ENCODE assay signal across 34 cellular contexts in the genomic region with DNA sequence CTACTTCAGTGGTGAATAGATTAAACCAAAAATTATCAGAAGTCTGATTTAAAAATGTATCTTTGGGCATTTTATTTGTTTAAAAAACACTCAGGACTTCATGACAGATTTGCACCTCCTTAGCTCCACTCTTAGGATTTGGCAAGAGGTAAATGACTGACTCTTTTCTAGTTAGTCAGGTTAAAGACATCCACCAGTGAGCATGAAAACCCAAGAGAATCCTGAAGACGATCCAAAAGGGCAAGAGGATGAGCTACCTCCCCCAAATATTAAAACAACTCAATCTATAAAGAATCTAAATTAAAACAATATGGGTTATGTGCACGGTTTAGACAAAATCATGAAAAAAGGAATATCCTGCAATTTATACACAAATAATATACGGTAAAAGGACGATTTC.
"Had no signal": no experiment of that assay in that cellular context is flagged by ENCODE, and none has a peak within 500 bp of the region (broad histone marks: within the 10 kb centered on the region; RNA-seq: fewer than 3 reads in every experiment).

No MANE protein-coding gene starts in this region.

- DNase-seq: activated B cell treated with CpG ODN at 0.5 μM for 24 hours; activated CD4-positive, alpha-beta memory T cell treated with anti-CD3 and anti-CD28 coated beads for 36 hours; activated CD4-positive, alpha-beta T cell treated with anti-CD3 and anti-CD28 coated beads for 4 hours; activated CD4-positive, alpha-beta T cell treated with anti-CD3 and anti-CD28 coated beads, Interleukin-2, amount 10 ng/mL, durations not matched to agents 24 days and 14 days; activated CD4-positive, alpha-beta T cell treated with anti-CD3 and anti-CD28 coated beads, Interleukin-2, amount 50 U/mL, for 1 hour; activated CD4-positive, alpha-beta T cell treated with anti-CD3 and anti-CD28 coated beads, Interleukin-2, amount 50 U/mL, for 4 hours; activated CD4-positive, CD25-positive, alpha-beta regulatory T cell treated with anti-CD3 and anti-CD28 coated beads, Interleukin-2, amount 50 U/mL, for 72 hours; activated CD8-positive, alpha-beta memory T cell treated with anti-CD3 and anti-CD28 coated beads, Interleukin-2, amount 50 U/mL, for 48 hours; activated CD8-positive, alpha-beta T cell treated with anti-CD3 and anti-CD28 coated beads for 36 hours; activated effector memory CD4-positive, alpha-beta T cell treated with Interleukin-2 at 50 U/mL for 16 hours; activated gamma-delta T cell; activated naive CD4-positive, alpha-beta T cell treated with anti-CD3 and anti-CD28 coated beads, Interleukin-2, amount 10 ng/mL, durations not matched to agents 7 days and 5 days; activated naive CD4-positive, alpha-beta T cell treated with Interleukin-2 at 50 U/mL for 16 hours; activated naive CD8-positive, alpha-beta T cell treated with anti-CD3 and anti-CD28 coated beads, Interleukin-2, amount 10 ng/mL, durations not matched to agents 7 days and 5 days; activated naive CD8-positive, alpha-beta T cell treated with anti-CD3 and anti-CD28 coated beads, Interleukin-2, amount 50 U/mL, for 24 hours; activated T-cell treated with anti-CD3 and anti-CD28 coated beads, Interleukin-2, amount 50 U/mL, for 24 hours; activated T-cell treated with anti-CD3 and anti-CD28 coated beads, Interleukin-2, amount 50 U/mL, for 48 hours; amygdala; anterior cingulate cortex; caudate nucleus; cerebellar nuclear complex; T-helper 1 cell; T-helper 2 cell; T-helper 9 cell had no signal

- H3K27ac Mint-ChIP-seq: activated B cell treated with CpG ODN at 0.5 μM for 24 hours; activated CD4-positive, alpha-beta memory T cell treated with anti-CD3 and anti-CD28 coated beads for 36 hours; activated CD4-positive, alpha-beta T cell treated with anti-CD3 and anti-CD28 coated beads, Interleukin-2, amount 10 ng/mL, durations not matched to agents 24 days and 14 days; activated CD8-positive, alpha-beta T cell treated with anti-CD3 and anti-CD28 coated beads for 36 hours; activated naive CD4-positive, alpha-beta T cell treated with anti-CD3 and anti-CD28 coated beads, Interleukin-2, amount 10 ng/mL, durations not matched to agents 7 days and 5 days; activated naive CD4-positive, alpha-beta T cell treated with anti-CD3 and anti-CD28 coated beads, Interleukin-2, amount 50 U/mL, for 24 hours; activated naive CD8-positive, alpha-beta T cell; activated naive CD8-positive, alpha-beta T cell treated with anti-CD3 and anti-CD28 coated beads, Interleukin-2, amount 10 ng/mL, durations not matched to agents 7 days and 5 days; activated naive CD8-positive, alpha-beta T cell treated with anti-CD3 and anti-CD28 coated beads, Interleukin-2, amount 50 U/mL, for 24 hours; activated T-cell treated with anti-CD3 and anti-CD28 coated beads, Interleukin-2, amount 50 U/mL, for 24 hours; activated T-helper 2 cell treated with anti-CD3 and anti-CD28 coated beads, Interferon-gamma antibody, Interleukin-2, Interleukin-4, amounts not matched to agents 10 μg/mL and 5 μg/mL and 100 μg/mL, durations not matched to agents 14 hours and 24 hours and 36 hours; brain; T-helper 1 cell treated with Interleukin-12 subunit alpha and Interleukin-12 subunit beta and Interleukin-4 antibody, amounts not matched to agents 30 μg/mL and 1 μg/mL, for 36 hours; T-helper 2 cell treated with Interferon-gamma antibody and Interleukin-4, amounts not matched to agents 5 μg/mL and 100 μg/mL, for 36 hours had no signal

- H3K36me3 Mint-ChIP-seq: activated CD4-positive, alpha-beta memory T cell treated with anti-CD3 and anti-CD28 coated beads for 36 hours; activated naive CD4-positive, alpha-beta T cell treated with anti-CD3 and anti-CD28 coated beads, Interleukin-2, amount 10 ng/mL, durations not matched to agents 7 days and 5 days; activated naive CD4-positive, alpha-beta T cell treated with anti-CD3 and anti-CD28 coated beads, Interleukin-2, amount 50 U/mL, for 24 hours; activated naive CD8-positive, alpha-beta T cell; activated naive CD8-positive, alpha-beta T cell treated with anti-CD3 and anti-CD28 coated beads, Interleukin-2, amount 10 ng/mL, durations not matched to agents 7 days and 5 days; brain had no signal

- H3K4me3 ChIP-seq: ascending aorta, cardiac muscle cell had no signal

- H3K4me1 Mint-ChIP-seq: activated B cell treated with CpG ODN at 0.5 μM for 24 hours; activated CD4-positive, alpha-beta T cell treated with anti-CD3 and anti-CD28 coated beads, Interleukin-2, amount 10 ng/mL, durations not matched to agents 24 days and 14 days; activated naive CD4-positive, alpha-beta T cell treated with anti-CD3 and anti-CD28 coated beads, Interleukin-2, amount 10 ng/mL, durations not matched to agents 7 days and 5 days; activated naive CD4-positive, alpha-beta T cell treated with anti-CD3 and anti-CD28 coated beads, Interleukin-2, amount 50 U/mL, for 24 hours; activated naive CD8-positive, alpha-beta T cell treated with anti-CD3 and anti-CD28 coated beads, Interleukin-2, amount 10 ng/mL, durations not matched to agents 7 days and 5 days; activated naive CD8-positive, alpha-beta T cell treated with anti-CD3 and anti-CD28 coated beads, Interleukin-2, amount 50 U/mL, for 24 hours; central memory CD8-positive, alpha-beta T cell had no signal

- H3K27ac ChIP-seq: ascending aorta, cardiac muscle cell, VCaP had no signal

- H3K27me3 ChIP-seq: ascending aorta, cardiac muscle cell had no signal

- H3K4me3 Mint-ChIP-seq: activated B cell treated with CpG ODN at 0.5 μM for 24 hours; activated CD4-positive, alpha-beta memory T cell treated with anti-CD3 and anti-CD28 coated beads for 36 hours; activated CD4-positive, alpha-beta T cell treated with anti-CD3 and anti-CD28 coated beads, Interleukin-2, amount 10 ng/mL, durations not matched to agents 24 days and 14 days; activated CD8-positive, alpha-beta T cell treated with anti-CD3 and anti-CD28 coated beads for 36 hours; activated naive CD4-positive, alpha-beta T cell treated with anti-CD3 and anti-CD28 coated beads, Interleukin-2, amount 10 ng/mL, durations not matched to agents 7 days and 5 days; activated naive CD4-positive, alpha-beta T cell treated with anti-CD3 and anti-CD28 coated beads, Interleukin-2, amount 50 U/mL, for 24 hours; activated naive CD8-positive, alpha-beta T cell; activated naive CD8-positive, alpha-beta T cell treated with anti-CD3 and anti-CD28 coated beads, Interleukin-2, amount 10 ng/mL, durations not matched to agents 7 days and 5 days; activated naive CD8-positive, alpha-beta T cell treated with anti-CD3 and anti-CD28 coated beads, Interleukin-2, amount 50 U/mL, for 24 hours; activated T-cell treated with anti-CD3 and anti-CD28 coated beads, Interleukin-2, amount 50 U/mL, for 24 hours; brain; central memory CD8-positive, alpha-beta T cell; T-helper 1 cell treated with Interleukin-12 subunit alpha and Interleukin-12 subunit beta and Interleukin-4 antibody, amounts not matched to agents 30 μg/mL and 1 μg/mL, for 36 hours; T-helper 2 cell treated with Interferon-gamma antibody and Interleukin-4, amounts not matched to agents 5 μg/mL and 100 μg/mL, for 36 hours had no signal

- H3K4me1 ChIP-seq: ascending aorta had no signal

- H3K9me3 Mint-ChIP-seq: activated B cell treated with CpG ODN at 0.5 μM for 24 hours; activated CD4-positive, alpha-beta memory T cell treated with anti-CD3 and anti-CD28 coated beads for 36 hours; activated CD4-positive, alpha-beta T cell treated with anti-CD3 and anti-CD28 coated beads, Interleukin-2, amount 10 ng/mL, durations not matched to agents 24 days and 14 days; activated naive CD4-positive, alpha-beta T cell treated with anti-CD3 and anti-CD28 coated beads, Interleukin-2, amount 10 ng/mL, durations not matched to agents 7 days and 5 days; activated naive CD4-positive, alpha-beta T cell treated with anti-CD3 and anti-CD28 coated beads, Interleukin-2, amount 50 U/mL, for 24 hours; activated T-helper 2 cell treated with anti-CD3 and anti-CD28 coated beads, Interferon-gamma antibody, Interleukin-2, Interleukin-4, amounts not matched to agents 10 μg/mL and 5 μg/mL and 100 μg/mL, durations not matched to agents 14 hours and 24 hours and 36 hours; central memory CD8-positive, alpha-beta T cell; T-helper 1 cell treated with Interleukin-12 subunit alpha and Interleukin-12 subunit beta and Interleukin-4 antibody, amounts not matched to agents 30 μg/mL and 1 μg/mL, for 36 hours; T-helper 2 cell treated with Interferon-gamma antibody and Interleukin-4, amounts not matched to agents 5 μg/mL and 100 μg/mL, for 36 hours had no signal

- H3K27me3 Mint-ChIP-seq: activated B cell treated with CpG ODN at 0.5 μM for 24 hours; activated CD4-positive, alpha-beta T cell treated with anti-CD3 and anti-CD28 coated beads, Interleukin-2, amount 10 ng/mL, durations not matched to agents 24 days and 14 days; activated naive CD4-positive, alpha-beta T cell treated with anti-CD3 and anti-CD28 coated beads, Interleukin-2, amount 10 ng/mL, durations not matched to agents 7 days and 5 days had no signal

- ATAC-seq: activated CD8-positive, alpha-beta T cell treated with anti-CD3 and anti-CD28 coated beads for 36 hours; activated naive CD8-positive, alpha-beta T cell treated with anti-CD3 and anti-CD28 coated beads, Interleukin-2, amount 50 U/mL, for 24 hours had no signal

- H3K9me3 ChIP-seq: ascending aorta had no signal

- H3K36me3 ChIP-seq: ascending aorta, cardiac muscle cell had no signal
